Comparison of ENCODE assay signal across 1 cellular context in genomic region chr20:43601960-43602359, GRCh38. TPM values are rescaled to one million over a fixed set of nuclear protein-coding genes. Genes with fewer than 3 reads are reported as not detected.
"Had no signal": no experiment of that assay in that cellular context is flagged by ENCODE, and none has a peak within 500 bp of the region (broad histone marks: within the 10 kb centered on the region; RNA-seq: fewer than 3 reads in every experiment).

No MANE protein-coding gene starts in this region.

RNA-seq across cellular contexts. Expression of gene SGK2, which starts 43.1 kb away (rescaled TPM):
- total RNA-seq: T-helper 1 cell treated with Interleukin-12 subunit alpha and Interleukin-12 subunit beta and Interleukin-4 antibody, amounts not matched to agents 30 ng/mL and 1 ng/mL, for 36 hours had no signal
